ENCODE assay signal across 40 cellular contexts in the genomic region with DNA sequence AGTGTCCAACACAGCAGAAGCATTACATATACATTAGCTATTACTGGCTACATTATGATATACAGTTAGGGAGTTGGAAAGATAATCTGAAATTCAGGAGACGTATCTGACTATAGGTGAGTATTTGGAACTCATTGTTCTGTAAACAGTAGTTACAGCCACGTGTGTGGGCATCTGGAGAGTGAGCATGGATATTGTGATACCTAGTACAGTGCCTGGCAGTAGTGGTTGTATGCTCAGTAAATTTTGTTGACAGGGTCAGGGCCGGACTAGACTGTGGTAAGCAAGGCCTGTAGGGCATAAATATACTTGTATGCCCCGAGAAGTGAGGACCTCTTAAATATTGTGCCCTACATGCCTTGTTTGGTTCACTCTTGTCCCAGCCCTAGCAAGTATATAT. TPM values are rescaled to one million over a fixed set of nuclear protein-coding genes. Genes with fewer than 3 reads are reported as not detected.
"Had no signal": no experiment of that assay in that cellular context is flagged by ENCODE, and none has a peak within 500 bp of the region (broad histone marks: within the 10 kb centered on the region; RNA-seq: fewer than 3 reads in every experiment).

No MANE protein-coding gene starts in this region.

- H3K4me1 ChIP-seq: ascending aorta had no signal

- H3K9me3 ChIP-seq: ascending aorta had no signal

- H3K4me3 ChIP-seq: ascending aorta, cardiac muscle cell had no signal

- H3K36me3 ChIP-seq: ascending aorta, cardiac muscle cell had no signal

- DNase-seq: activated B cell treated with CpG ODN at 0.5 μM for 24 hours; activated CD4-positive, alpha-beta memory T cell treated with anti-CD3 and anti-CD28 coated beads for 36 hours; activated CD4-positive, alpha-beta T cell treated with anti-CD3 and anti-CD28 coated beads for 4 hours; activated CD4-positive, alpha-beta T cell treated with anti-CD3 and anti-CD28 coated beads, Interleukin-2, amount 10 ng/mL, durations not matched to agents 24 days and 14 days; activated CD4-positive, alpha-beta T cell treated with anti-CD3 and anti-CD28 coated beads, Interleukin-2, amount 50 U/mL, for 1 hour; activated CD4-positive, alpha-beta T cell treated with anti-CD3 and anti-CD28 coated beads, Interleukin-2, amount 50 U/mL, for 4 hours; activated CD4-positive, CD25-positive, alpha-beta regulatory T cell treated with anti-CD3 and anti-CD28 coated beads, Interleukin-2, amount 50 U/mL, for 72 hours; activated CD8-positive, alpha-beta memory T cell treated with anti-CD3 and anti-CD28 coated beads, Interleukin-2, amount 50 U/mL, for 4 hours; activated CD8-positive, alpha-beta T cell treated with anti-CD3 and anti-CD28 coated beads for 36 hours; activated effector memory CD4-positive, alpha-beta T cell treated with anti-CD3 and anti-CD28 coated beads, Interleukin-2, amount 50 U/mL, for 16 hours; activated gamma-delta T cell treated with Interleukin-2 at 50 U/mL for 16 hours; activated naive CD4-positive, alpha-beta T cell; activated naive CD4-positive, alpha-beta T cell treated with anti-CD3 and anti-CD28 coated beads for 36 hours; activated naive CD8-positive, alpha-beta T cell treated with anti-CD3 and anti-CD28 coated beads, Interleukin-2, amount 10 ng/mL, durations not matched to agents 7 days and 5 days; activated naive CD8-positive, alpha-beta T cell treated with anti-CD3 and anti-CD28 coated beads, Interleukin-2, amount 50 U/mL, for 24 hours; activated T-cell treated with anti-CD3 and anti-CD28 coated beads for 4 hours; activated T-cell treated with anti-CD3 and anti-CD28 coated beads, Interleukin-2, amount 50 U/mL, for 1 hour; activated T-cell treated with anti-CD3 and anti-CD28 coated beads, Interleukin-2, amount 50 U/mL, for 4 hours; activated T-cell treated with anti-CD3 and anti-CD28 coated beads, Interleukin-2, amount 50 U/mL, for 72 hours; amygdala; anterior cingulate cortex; caudate nucleus; cerebellar nuclear complex; T-helper 1 cell; T-helper 2 cell; T-helper 9 cell had no signal

- H3K27me3 ChIP-seq: ascending aorta, cardiac muscle cell had no signal

- H3K27ac Mint-ChIP-seq: activated B cell treated with CpG ODN at 0.5 μM for 24 hours; activated CD4-positive, alpha-beta memory T cell treated with anti-CD3 and anti-CD28 coated beads for 36 hours; activated CD4-positive, alpha-beta T cell treated with anti-CD3 and anti-CD28 coated beads, Interleukin-2, amount 10 ng/mL, durations not matched to agents 24 days and 14 days; activated CD8-positive, alpha-beta T cell treated with anti-CD3 and anti-CD28 coated beads for 36 hours; activated naive CD4-positive, alpha-beta T cell treated with anti-CD3 and anti-CD28 coated beads for 36 hours; activated naive CD4-positive, alpha-beta T cell treated with anti-CD3 and anti-CD28 coated beads, Interleukin-2, amount 50 U/mL, for 24 hours; activated naive CD8-positive, alpha-beta T cell; activated naive CD8-positive, alpha-beta T cell treated with anti-CD3 and anti-CD28 coated beads, Interleukin-2, amount 10 ng/mL, durations not matched to agents 7 days and 5 days; activated naive CD8-positive, alpha-beta T cell treated with anti-CD3 and anti-CD28 coated beads, Interleukin-2, amount 50 U/mL, for 24 hours; activated T-cell treated with anti-CD3 and anti-CD28 coated beads, Interleukin-2, amount 50 U/mL, for 72 hours; activated T-helper 1 cell treated with anti-CD3 and anti-CD28 coated beads, Interleukin-12 subunit alpha, Interleukin-12 subunit beta, Interleukin-2, Interleukin-4 antibody, amounts not matched to agents 30 ng/mL and 10 ng/mL and 1 ng/mL, durations not matched to agents 14 hours and 24 hours and 36 hours; activated T-helper 17 cell treated with anti-CD3 and anti-CD28 coated beads, Interleukin-2, amount 50 U/mL, for 72 hours; brain; T-helper 1 cell treated with Interleukin-12 subunit alpha and Interleukin-12 subunit beta and Interleukin-4 antibody, amounts not matched to agents 30 μg/mL and 1 μg/mL, for 36 hours; T-helper 2 cell treated with Interferon-gamma antibody and Interleukin-4, amounts not matched to agents 5 μg/mL and 100 μg/mL, for 36 hours had no signal

- H3K36me3 Mint-ChIP-seq: activated CD4-positive, alpha-beta memory T cell treated with anti-CD3 and anti-CD28 coated beads for 36 hours; activated naive CD4-positive, alpha-beta T cell treated with anti-CD3 and anti-CD28 coated beads, Interleukin-2, amount 50 U/mL, for 24 hours; activated naive CD8-positive, alpha-beta T cell; activated naive CD8-positive, alpha-beta T cell treated with anti-CD3 and anti-CD28 coated beads, Interleukin-2, amount 10 ng/mL, durations not matched to agents 7 days and 5 days; brain had no signal

- H3K27ac ChIP-seq: ascending aorta, cardiac muscle cell, VCaP had no signal

- H3K27me3 Mint-ChIP-seq: activated B cell treated with CpG ODN at 0.5 μM for 24 hours; activated CD4-positive, alpha-beta memory T cell treated with anti-CD3 and anti-CD28 coated beads for 36 hours; activated CD4-positive, alpha-beta T cell treated with anti-CD3 and anti-CD28 coated beads, Interleukin-2, amount 10 ng/mL, durations not matched to agents 24 days and 14 days; activated CD8-positive, alpha-beta T cell treated with anti-CD3 and anti-CD28 coated beads for 36 hours; activated naive CD4-positive, alpha-beta T cell treated with anti-CD3 and anti-CD28 coated beads, Interleukin-2, amount 50 U/mL, for 24 hours; activated naive CD8-positive, alpha-beta T cell; activated naive CD8-positive, alpha-beta T cell treated with anti-CD3 and anti-CD28 coated beads, Interleukin-2, amount 10 ng/mL, durations not matched to agents 7 days and 5 days; activated naive CD8-positive, alpha-beta T cell treated with anti-CD3 and anti-CD28 coated beads, Interleukin-2, amount 50 U/mL, for 24 hours; activated T-helper 17 cell treated with anti-CD3 and anti-CD28 coated beads, Interleukin-2, amount 50 U/mL, for 72 hours; brain; central memory CD8-positive, alpha-beta T cell had no signal

- H3K9me3 Mint-ChIP-seq: activated B cell treated with CpG ODN at 0.5 μM for 24 hours; activated CD4-positive, alpha-beta memory T cell treated with anti-CD3 and anti-CD28 coated beads for 36 hours; activated CD4-positive, alpha-beta T cell treated with anti-CD3 and anti-CD28 coated beads, Interleukin-2, amount 10 ng/mL, durations not matched to agents 24 days and 14 days; activated CD8-positive, alpha-beta T cell treated with anti-CD3 and anti-CD28 coated beads for 36 hours; activated naive CD4-positive, alpha-beta T cell treated with anti-CD3 and anti-CD28 coated beads for 36 hours; activated naive CD4-positive, alpha-beta T cell treated with anti-CD3 and anti-CD28 coated beads, Interleukin-2, amount 50 U/mL, for 24 hours; activated naive CD8-positive, alpha-beta T cell treated with anti-CD3 and anti-CD28 coated beads, Interleukin-2, amount 10 ng/mL, durations not matched to agents 7 days and 5 days; activated naive CD8-positive, alpha-beta T cell treated with anti-CD3 and anti-CD28 coated beads, Interleukin-2, amount 50 U/mL, for 24 hours; activated T-cell treated with anti-CD3 and anti-CD28 coated beads, Interleukin-2, amount 50 U/mL, for 4 hours; activated T-cell treated with anti-CD3 and anti-CD28 coated beads, Interleukin-2, amount 50 U/mL, for 72 hours; activated T-helper 1 cell treated with anti-CD3 and anti-CD28 coated beads, Interleukin-12 subunit alpha, Interleukin-12 subunit beta, Interleukin-2, Interleukin-4 antibody, amounts not matched to agents 30 ng/mL and 10 ng/mL and 1 ng/mL, durations not matched to agents 14 hours and 24 hours and 36 hours; activated T-helper 17 cell treated with anti-CD3 and anti-CD28 coated beads, Interleukin-2, amount 50 U/mL, for 72 hours; central memory CD8-positive, alpha-beta T cell; T-helper 1 cell treated with Interleukin-12 subunit alpha and Interleukin-12 subunit beta and Interleukin-4 antibody, amounts not matched to agents 30 μg/mL and 1 μg/mL, for 36 hours; T-helper 2 cell treated with Interferon-gamma antibody and Interleukin-4, amounts not matched to agents 5 μg/mL and 100 μg/mL, for 36 hours had no signal

- H3K4me3 Mint-ChIP-seq: activated B cell treated with CpG ODN at 0.5 μM for 24 hours; activated CD4-positive, alpha-beta memory T cell treated with anti-CD3 and anti-CD28 coated beads for 36 hours; activated CD4-positive, alpha-beta T cell treated with anti-CD3 and anti-CD28 coated beads, Interleukin-2, amount 10 ng/mL, durations not matched to agents 24 days and 14 days; activated CD8-positive, alpha-beta T cell treated with anti-CD3 and anti-CD28 coated beads for 36 hours; activated naive CD4-positive, alpha-beta T cell treated with anti-CD3 and anti-CD28 coated beads for 36 hours; activated naive CD4-positive, alpha-beta T cell treated with anti-CD3 and anti-CD28 coated beads, Interleukin-2, amount 50 U/mL, for 24 hours; activated naive CD8-positive, alpha-beta T cell; activated naive CD8-positive, alpha-beta T cell treated with anti-CD3 and anti-CD28 coated beads, Interleukin-2, amount 10 ng/mL, durations not matched to agents 7 days and 5 days; activated naive CD8-positive, alpha-beta T cell treated with anti-CD3 and anti-CD28 coated beads, Interleukin-2, amount 50 U/mL, for 24 hours; activated T-cell treated with anti-CD3 and anti-CD28 coated beads, Interleukin-2, amount 50 U/mL, for 4 hours; activated T-cell treated with anti-CD3 and anti-CD28 coated beads, Interleukin-2, amount 50 U/mL, for 72 hours; activated T-helper 1 cell treated with anti-CD3 and anti-CD28 coated beads, Interleukin-12 subunit alpha, Interleukin-12 subunit beta, Interleukin-2, Interleukin-4 antibody, amounts not matched to agents 30 ng/mL and 10 ng/mL and 1 ng/mL, durations not matched to agents 14 hours and 24 hours and 36 hours; activated T-helper 17 cell treated with anti-CD3 and anti-CD28 coated beads, Interleukin-2, amount 50 U/mL, for 72 hours; brain; central memory CD8-positive, alpha-beta T cell; T-helper 1 cell treated with Interleukin-12 subunit alpha and Interleukin-12 subunit beta and Interleukin-4 antibody, amounts not matched to agents 30 μg/mL and 1 μg/mL, for 36 hours; T-helper 2 cell treated with Interferon-gamma antibody and Interleukin-4, amounts not matched to agents 5 μg/mL and 100 μg/mL, for 36 hours had no signal

- ATAC-seq: activated CD8-positive, alpha-beta T cell treated with anti-CD3 and anti-CD28 coated beads for 36 hours; activated naive CD8-positive, alpha-beta T cell treated with anti-CD3 and anti-CD28 coated beads, Interleukin-2, amount 50 U/mL, for 24 hours; activated T-cell treated with anti-CD3 and anti-CD28 coated beads, Interleukin-2, amount 50 U/mL, for 4 hours; activated T-cell treated with anti-CD3 and anti-CD28 coated beads, Interleukin-2, amount 50 U/mL, for 72 hours; activated T-helper 17 cell treated with anti-CD3 and anti-CD28 coated beads, Interleukin-2, amount 50 U/mL, for 72 hours had no signal

- H3K4me1 Mint-ChIP-seq: activated B cell treated with CpG ODN at 0.5 μM for 24 hours; activated CD4-positive, alpha-beta T cell treated with anti-CD3 and anti-CD28 coated beads, Interleukin-2, amount 10 ng/mL, durations not matched to agents 24 days and 14 days; activated naive CD4-positive, alpha-beta T cell treated with anti-CD3 and anti-CD28 coated beads, Interleukin-2, amount 50 U/mL, for 24 hours; activated naive CD8-positive, alpha-beta T cell treated with anti-CD3 and anti-CD28 coated beads, Interleukin-2, amount 10 ng/mL, durations not matched to agents 7 days and 5 days; activated naive CD8-positive, alpha-beta T cell treated with anti-CD3 and anti-CD28 coated beads, Interleukin-2, amount 50 U/mL, for 24 hours; activated T-helper 17 cell treated with anti-CD3 and anti-CD28 coated beads, Interleukin-2, amount 50 U/mL, for 72 hours; brain; central memory CD8-positive, alpha-beta T cell had no signal

RNA-seq across cellular contexts. Expression of a gene that starts 2.9 kb away (rescaled TPM):
- total RNA-seq: activated B cell treated with CpG ODN at 0.5 μM for 24 hours; activated CD4-positive, alpha-beta memory T cell treated with anti-CD3 and anti-CD28 coated beads for 36 hours; activated CD4-positive, alpha-beta T cell treated with anti-CD3 and anti-CD28 coated beads, Interleukin-2, amount 10 ng/mL, durations not matched to agents 24 days and 14 days; activated CD8-positive, alpha-beta memory T cell treated with anti-CD3 and anti-CD28 coated beads for 36 hours; activated CD8-positive, alpha-beta T cell treated with anti-CD3 and anti-CD28 coated beads for 36 hours; activated naive CD4-positive, alpha-beta T cell treated with anti-CD3 and anti-CD28 coated beads for 36 hours; activated naive CD8-positive, alpha-beta T cell treated with anti-CD3 and anti-CD28 coated beads, Interleukin-2, amount 10 ng/mL, durations not matched to agents 7 days and 5 days; activated T-cell treated with anti-CD3 and anti-CD28 coated beads, Interleukin-2, amount 50 U/mL, for 72 hours; activated T-helper 1 cell treated with anti-CD3 and anti-CD28 coated beads, Interleukin-12 subunit alpha, Interleukin-12 subunit beta, Interleukin-2, Interleukin-4 antibody, amounts not matched to agents 30 ng/mL and 10 ng/mL and 1 ng/mL, durations not matched to agents 14 hours and 24 hours and 36 hours; activated T-helper 17 cell treated with anti-CD3 and anti-CD28 coated beads, Interleukin-2, amount 50 U/mL, for 72 hours; bronchial epithelial cell; cardiac muscle cell had no signal
- polyA plus RNA-seq: adipose tissue, cardiac muscle cell had no signal
